In genomic region chr3:140941434-140942220, GRCh38 we compare ENCODE assay signal across 1 cellular context.
A peak's percentile ranks its signal among the peaks of the same experiment; 100 is the strongest.
TF ChIP-seq lines count a peak whose summit lies in the region.

Gene SLC25A36 (plus strand): TSS chr3:140941836. CDS start chr3:140942055, 219 bp downstream.

TF ChIP-seq in WTC11, 78 proteins besides CTCF, POLR2A, EP300 and RAD21 (continued from another document):
- peak; percentile 89 for TF ChIP-seq E2F5 (CRISPR knock-in tag; IDR thresholded peaks at IDR 0.05)
- TF ChIP-seq KAT7 (CRISPR knock-in tag; IDR thresholded peaks at IDR 0.05; ENCODE audit: borderline replicate concordance) = peak; percentile 71; the same call in 1 of the 2 replicates
- peak; percentile 94 for TF ChIP-seq MYBL2 (CRISPR knock-in tag; IDR thresholded peaks at IDR 0.05)
- TF ChIP-seq NFE2L1 (CRISPR knock-in tag; IDR thresholded peaks at IDR 0.05) = no peak; the same call in none of the 2 replicates
- TF ChIP-seq TP53 (CRISPR knock-in tag; IDR thresholded peaks at IDR 0.05) = peak; percentile 77
- TF ChIP-seq ZNF423 (CRISPR knock-in tag; IDR thresholded peaks at IDR 0.05) = 0 out of 2 replicates have a peak, but pooled peaks have one; percentile 22
- TF ChIP-seq ZNF219 (CRISPR knock-in tag; IDR thresholded peaks at IDR 0.05; ENCODE audit: borderline replicate concordance) = no peak
- no peak for TF ChIP-seq RELA (CRISPR knock-in tag; IDR thresholded peaks at IDR 0.05; ENCODE audit: borderline replicate concordance)
- TF ChIP-seq ERG (CRISPR knock-in tag; IDR thresholded peaks at IDR 0.05) = no peak
- peak; percentile 43; the same call in 1 of the 2 replicates for TF ChIP-seq PRDM15 (CRISPR knock-in tag; IDR thresholded peaks at IDR 0.05)
- TF ChIP-seq SOX15 (CRISPR knock-in tag; IDR thresholded peaks at IDR 0.05) = no peak
- TF ChIP-seq ATF2 (CRISPR knock-in tag; IDR thresholded peaks at IDR 0.05; ENCODE audit: borderline replicate concordance, low read depth) = no peak; the same call in 1 of the 2 replicates
- TF ChIP-seq E2F1 (CRISPR knock-in tag; IDR thresholded peaks at IDR 0.05) = peak; percentile 88
- TF ChIP-seq ZNF532 (CRISPR knock-in tag; IDR thresholded peaks at IDR 0.05; ENCODE audit: borderline replicate concordance) = no peak
- 0 out of 2 replicates have a peak, but pooled peaks have one; percentile 64 for TF ChIP-seq E2F4 (CRISPR knock-in tag; IDR thresholded peaks at IDR 0.05; ENCODE audit: borderline replicate concordance, low read depth)
- peak; percentile 64; the same call in 1 of the 2 replicates for TF ChIP-seq ZNF416 (CRISPR knock-in tag; IDR thresholded peaks at IDR 0.05)
- TF ChIP-seq PREB (CRISPR knock-in tag; IDR thresholded peaks at IDR 0.05; ENCODE audit: borderline replicate concordance) = no peak
- TF ChIP-seq ZNF232 (CRISPR knock-in tag; IDR thresholded peaks at IDR 0.05) = peak; percentile 97
- TF ChIP-seq FOXP4 (CRISPR knock-in tag; IDR thresholded peaks at IDR 0.05) = peak; percentile 90
- TF ChIP-seq NR3C1 (CRISPR knock-in tag; conservative IDR thresholded peaks at IDR 0.05; ENCODE audit: low read depth) = no peak
- TF ChIP-seq TCF7 (CRISPR knock-in tag; IDR thresholded peaks at IDR 0.05; ENCODE audit: low read depth) = no peak
- no peak for TF ChIP-seq GTF2I (CRISPR knock-in tag; conservative IDR thresholded peaks at IDR 0.05)
- TF ChIP-seq TEAD4 (CRISPR knock-in tag; IDR thresholded peaks at IDR 0.05) = no peak
- TF ChIP-seq ATF3 (CRISPR knock-in tag; conservative IDR thresholded peaks at IDR 0.05) = 0 out of 2 replicates have a peak, but pooled peaks have one; percentile 39
- TF ChIP-seq FOXK1 (CRISPR knock-in tag; IDR thresholded peaks at IDR 0.05) = peak; percentile 100
- no peak for TF ChIP-seq ZNF671 (CRISPR knock-in tag; IDR thresholded peaks at IDR 0.05)
- TF ChIP-seq MLX (CRISPR knock-in tag; IDR thresholded peaks at IDR 0.05) = no peak
